In the genomic region with DNA sequence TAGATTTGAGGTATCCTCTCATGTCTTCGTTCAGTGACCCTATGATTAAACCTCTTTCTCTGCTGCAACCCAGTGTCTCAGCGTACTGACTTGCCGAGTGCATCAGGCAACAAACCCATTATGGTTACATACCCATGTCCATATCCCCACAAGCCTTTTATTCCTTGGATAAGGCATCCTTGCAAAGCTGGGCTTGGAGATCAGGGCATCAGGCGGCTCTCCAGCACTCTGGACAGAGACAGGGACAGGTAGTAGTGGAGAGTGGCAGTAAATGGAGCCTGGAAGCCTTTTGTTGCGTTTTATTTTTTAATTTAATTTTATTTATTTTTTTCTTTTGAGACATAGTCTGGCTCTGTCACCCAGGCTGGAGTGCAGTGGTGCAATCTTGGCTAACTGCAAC, we compare ENCODE assay signal across 15 cellular contexts. TPM values are rescaled to one million over a fixed set of nuclear protein-coding genes. Genes with fewer than 3 reads are reported as not detected.
A peak's percentile ranks its signal among the peaks of the same experiment; 100 is the strongest.
DNase-seq lines count a peak whose midpoint lies in the region; ATAC-seq and TF ChIP-seq lines count a peak whose summit lies in the region.
"Had no signal": no experiment of that assay in that cellular context is flagged by ENCODE, and none has a peak within 500 bp of the region (broad histone marks: within the 10 kb centered on the region; RNA-seq: fewer than 3 reads in every experiment).

No MANE protein-coding gene starts in this region.

- H4K8ac ChIP-seq in mesendoderm (ENCODE audit: low read depth, low read length), result no peak overlapping the region

- no peak overlapping the region for H4K5ac ChIP-seq in mesendoderm (ENCODE audit: low read length)

- H3K4me1 ChIP-seq in SJCRH30 (peaks cover 6% of the 10 kb centered on the region; the same call in 1 of the 2 replicates), mesendoderm (ENCODE audit: control insufficient read depth, low read depth, low read length) (no peaks in the 10 kb centered on the region)

- H3K79me2 ChIP-seq in mesendoderm (ENCODE audit: control insufficient read depth, insufficient read depth, low read length), result no peaks in the 10 kb centered on the region

- no peak overlapping the region for H3K56ac ChIP-seq in mesendoderm (ENCODE audit: low read length)

- H3K4me2 ChIP-seq in mesendoderm (ENCODE audit: low read length), result no peak overlapping the region

- no peak overlapping the region for H2AK5ac ChIP-seq in mesendoderm (ENCODE audit: low read length)

- H2BK15ac ChIP-seq in mesendoderm (replicated peaks; ENCODE audit: low read depth), result no peak overlapping the region

- H3K4me3 ChIP-seq in SJCRH30 (no peak overlapping the region), epithelial cell of esophagus (ENCODE audit: low read length) (no peak overlapping the region), mesendoderm (ENCODE audit: low read length) (no peak overlapping the region)

- H3K9ac ChIP-seq in mesendoderm (ENCODE audit: low read length), result no peak overlapping the region

- H3K79me1 ChIP-seq in mesendoderm (ENCODE audit: low read length), result no peaks in the 10 kb centered on the region

- TF ChIP-seq CTCF in epithelial cell of esophagus (IDR thresholded peaks at IDR 0.05; ENCODE audit: insufficient read depth, low read depth, low read length, missing control alignments), result no peak

- no peak overlapping the region for H3K4ac ChIP-seq in mesendoderm (ENCODE audit: low read depth, low read length)

- no peak overlapping the region for H3K18ac ChIP-seq in mesendoderm (ENCODE audit: low read length)

- no peak overlapping the region for H2BK120ac ChIP-seq in mesendoderm (ENCODE audit: low read depth, low read length)

- ATAC-seq in HG03095 (IDR thresholded peaks at IDR 0.05; ENCODE audit: unreplicated experiment), result no peak
- ATAC-seq: Panc1 had no signal

- no peak overlapping the region for H2BK5ac ChIP-seq in mesendoderm (ENCODE audit: low read length)

- peak; percentile 34 for DNase-seq in DMS53 (lab: John Stamatoyannopoulos, UW)
- no peak for DNase-seq in DMS53 treated with DMSO at 0.1 percent for 48 hours (lab: John Stamatoyannopoulos, UW; ENCODE audit: unreplicated experiment)
- peak; percentile 25 for DNase-seq in SJCRH30
- DNase-seq in epithelial cell of esophagus (ENCODE audit: low read depth), result peak; percentile 39
- DNase-seq in mesendoderm, result peak; percentile 8
- DNase-seq in HCEC 1CT, result no peak
- DNase-seq in NCI-H1436 treated with DMSO at 0.1 percent for 48 hours (lab: John Stamatoyannopoulos, UW), result no peak
- DNase-seq: CD8-positive, alpha-beta memory T cell; EL; H9; KBM-7 had no signal

- no peak overlapping the region for H3K27ac ChIP-seq in SJCRH30
- no peak overlapping the region for H3K27ac ChIP-seq in mesendoderm (ENCODE audit: low read depth, low read length)
- H3K27ac ChIP-seq: 22Rv1 had no signal

- H3K27me3 ChIP-seq in SJCRH30, result no peaks in the 10 kb centered on the region
- no peaks in the 10 kb centered on the region for H3K27me3 ChIP-seq in mesendoderm (ENCODE audit: insufficient read depth, low read length, poor library complexity)

- WGBS in mesendoderm (ENCODE audit: extremely low coverage, insufficient coverage, low lambda C conversion rate), result no CpG with 5 or more reads among the region's 5 CpGs

- H3K36me3 ChIP-seq in SJCRH30, result no peaks in the 10 kb centered on the region
- no peaks in the 10 kb centered on the region for H3K36me3 ChIP-seq in mesendoderm (ENCODE audit: control insufficient read depth, insufficient read depth, low read length)

- H3K9me3 ChIP-seq in SJCRH30 (replicated peaks), result no peaks in the 10 kb centered on the region

- no peak overlapping the region for H3K23ac ChIP-seq in mesendoderm (ENCODE audit: low read length)

RNA-seq across cellular contexts. Expression of a gene that starts 32.0 kb away (rescaled TPM):
- not detected in 2 replicates for total RNA-seq in SJCRH30 (2014; rRNA removed; shearing (Covaris generic))
- not detected for polyA plus RNA-seq in mesendoderm (2013, experiment 1 of 2)
- not detected for polyA plus RNA-seq in mesendoderm (2013, experiment 2 of 2)
- total RNA-seq: CD8-positive, alpha-beta memory T cell; H9 had no signal
- polyA plus RNA-seq: BJ; CD8-positive, alpha-beta memory T cell had no signal

Comparison
In these comparisons a context has a peak if more than half of its experiments do, and no peak if none do; other contexts are left out.
1. DNase-seq: peak in DMS53 (single experiment), SJCRH30 (2 of 2), epithelial cell of esophagus (single experiment) and mesendoderm (single experiment); none in DMS53 treated with DMSO at 0.1 percent for 48 hours (single experiment), HCEC 1CT (single experiment) and NCI-H1436 treated with DMSO at 0.1 percent for 48 hours (single experiment).